ENCODE assay signal across 9 cellular contexts in genomic region chr19:47446534-47447469, GRCh38. TPM values are rescaled to one million over a fixed set of nuclear protein-coding genes. Genes with fewer than 3 reads are reported as not detected.
DNase-seq lines count a peak whose midpoint lies in the region; ATAC-seq, FAIRE-seq and TF ChIP-seq lines count a peak whose summit lies in the region.
"Had no signal": no experiment of that assay in that cellular context is flagged by ENCODE, and none has a peak within 500 bp of the region (broad histone marks: within the 10 kb centered on the region; RNA-seq: fewer than 3 reads in every experiment).

No MANE protein-coding gene starts in this region.

- H3K14ac ChIP-seq in H1 (ENCODE audit: insufficient read length) = no peak overlapping the region

- no peak overlapping the region for H3K4ac ChIP-seq in H1 (replicated peaks; ENCODE audit: insufficient read length, low read depth, low read length)

- H3K79me2 ChIP-seq in HCT116 (ENCODE audit: insufficient read depth, low read length) = no peaks in the 10 kb centered on the region
- H3K79me2 ChIP-seq in H1 (ENCODE audit: control insufficient read depth in 1 of 2, insufficient read depth in 2 of 2, low read length in 2 of 2) = no peaks in the 10 kb centered on the region

- H3K4me3 ChIP-seq in HCT116 (replicated peaks in 1 of 2; ENCODE audit: low read depth in 1 of 2, low read length in 2 of 2) = peak overlapping the region; percentile 36 to 55
- H3K4me3 ChIP-seq in NT2/D1 (ENCODE audit: insufficient read length, low read depth) = peak overlapping the region; percentile 39
- H3K4me3 ChIP-seq in H1 (ENCODE audit: extremely low read depth in 1 of 4, insufficient read depth in 2 of 4, low read depth in 3 of 4, low read length in 4 of 4) = peak overlapping the region; percentile 56 to 79 (median 70)
- no peak overlapping the region for H3K4me3 ChIP-seq in skeletal muscle satellite cell (ENCODE audit: low read length)
- H3K4me3 ChIP-seq: right lobe of liver had no signal

- H4K8ac ChIP-seq in H1 (ENCODE audit: extremely low read depth, insufficient read depth, low read length) = peak overlapping the region; percentile 75

- H3K9me2 ChIP-seq in HCT116 (ENCODE audit: insufficient read depth) = no peaks in the 10 kb centered on the region

- TF ChIP-seq RAD21 in HCT116 (IDR thresholded peaks at IDR 0.05; ENCODE audit: low read depth) = no peak
- TF ChIP-seq RAD21 in H1 (IDR thresholded peaks at IDR 0.05 in 1 of 2, conservative IDR thresholded peaks at IDR 0.05 in 1 of 2; ENCODE audit: low read depth in 2 of 2, low read length in 2 of 2) = no peak

- no peaks in the 10 kb centered on the region for H3K9me3 ChIP-seq in HCT116 (ENCODE audit: control insufficient read depth in 1 of 2, insufficient read depth in 1 of 2, low read depth in 1 of 2, low read length in 2 of 2)
- H3K9me3 ChIP-seq in NT2/D1 (ENCODE audit: insufficient read depth, low read length) = no peaks in the 10 kb centered on the region
- no peaks in the 10 kb centered on the region for H3K9me3 ChIP-seq in H1 (ENCODE audit: insufficient read depth in 2 of 2, low read depth in 1 of 2, low read length in 1 of 2)
- no peaks in the 10 kb centered on the region for H3K9me3 ChIP-seq in skeletal muscle satellite cell (replicated peaks; ENCODE audit: low read length)
- H3K9me3 ChIP-seq: right lobe of liver had no signal

- TF ChIP-seq POLR2A in HCT116 (IDR thresholded peaks at IDR 0.05; ENCODE audit: borderline replicate concordance, extremely low read depth, insufficient read depth, insufficient read length) (no peak), H1 (IDR thresholded peaks at IDR 0.05; ENCODE audit: control extremely low read depth in 1 of 2, low read depth in 2 of 2, low read length in 2 of 2) (no peak)

- H2BK12ac ChIP-seq in H1 (ENCODE audit: low read depth, low read length) = peak overlapping the region; percentile 80; the same call in 1 of the 2 replicates

- TF ChIP-seq EP300 in H1 (IDR thresholded peaks at IDR 0.05; ENCODE audit: borderline replicate concordance in 1 of 2, low read depth in 2 of 2, low read length in 2 of 2) = no peak

- H2AFZ ChIP-seq in HCT116 (ENCODE audit: low read depth, low read length, poor library complexity, severe bottlenecking) (peak overlapping the region; percentile 98), H1 (ENCODE audit: low read length) (no peak overlapping the region)

- H4K20me1 ChIP-seq in HCT116 (ENCODE audit: insufficient read depth) (no peaks in the 10 kb centered on the region), H1 (replicated peaks in 1 of 2; ENCODE audit: control insufficient read depth in 1 of 2, insufficient read depth in 2 of 2, low read length in 2 of 2) (peaks cover 2 to 19% of the 10 kb centered on the region in 2 experiments)

- peak overlapping the region; percentile 95 for H3K4me2 ChIP-seq in HCT116 (ENCODE audit: low read length)
- H3K4me2 ChIP-seq in H1 (ENCODE audit: insufficient read depth in 1 of 2, low read depth in 2 of 2, low read length in 2 of 2) = peak overlapping the region; percentile 79 to 89
- H3K4me2 ChIP-seq in skeletal muscle satellite cell (ENCODE audit: low read length) = peak overlapping the region; percentile 15

- H3K79me1 ChIP-seq in H1 (ENCODE audit: low read depth, low read length) = no peaks in the 10 kb centered on the region; the same call in 1 of the 2 replicates

- no peak overlapping the region for H4K91ac ChIP-seq in H1 (replicated peaks; ENCODE audit: insufficient read length, low read length)

- peak overlapping the region; percentile 54 for H2BK120ac ChIP-seq in H1 (replicated peaks; ENCODE audit: low read depth, low read length)

- no peak overlapping the region; the same call in 1 of the 2 replicates for H2BK15ac ChIP-seq in H1 (ENCODE audit: low read length)

- no peak overlapping the region for H2BK20ac ChIP-seq in H1 (ENCODE audit: low read length)

- TF ChIP-seq CTCF in HCT116 (IDR thresholded peaks at IDR 0.05 in 2 of 3, conservative IDR thresholded peaks at IDR 0.05 in 1 of 3; ENCODE audit: borderline replicate concordance in 1 of 3, insufficient read depth in 1 of 3, low read depth in 2 of 3, low read length in 2 of 3) (no peak), H1 (IDR thresholded peaks at IDR 0.05; ENCODE audit: control extremely low read depth in 1 of 3, insufficient read depth in 1 of 3, low read depth in 1 of 3, low read length in 3 of 3) (no peak)

- RAD21 ChIA-PET in HCT116 (lab: Charles Lee; ENCODE audit: low non-redundant PET in 1 of 2, low total read pairs in 2 of 2, uncharacterized antibody in 2 of 2, unreplicated experiment in 2 of 2) = interaction anchor here (0.8 to 2.0 kb wide), 5 partner anchors 10 to 260 kb away, joined by 3 to 7 read pairs (median 4); partner anchors contain the start of gene KPTN (in 1 of the 2)

- H3K27me3 ChIP-seq in HCT116 (ENCODE audit: insufficient read depth, low read length) = peaks cover 19% of the 10 kb centered on the region
- peaks cover 17% of the 10 kb centered on the region for H3K27me3 ChIP-seq in NT2/D1 (ENCODE audit: insufficient read depth, insufficient read length)
- peaks cover 0 to 9% (median 9%) of the 10 kb centered on the region in 4 experiments; a peak in 5 of 7 replicates for H3K27me3 ChIP-seq in H1 (replicated peaks in 1 of 4; ENCODE audit: control insufficient read depth in 3 of 4, extremely low read depth in 1 of 4, insufficient read depth in 3 of 4, low read length in 3 of 4)
- peaks cover 83% of the 10 kb centered on the region for H3K27me3 ChIP-seq in skeletal muscle satellite cell (ENCODE audit: control insufficient read depth, insufficient read depth, low read length)

- peak overlapping the region; percentile 44 for H4K5ac ChIP-seq in H1 (ENCODE audit: insufficient read length, low read depth, low read length)

- peak overlapping the region; percentile 60 for H3K9ac ChIP-seq in HCT116 (ENCODE audit: low read length)
- H3K9ac ChIP-seq in NT2/D1 (ENCODE audit: insufficient read length, low read depth) = peak overlapping the region; percentile 67
- H3K9ac ChIP-seq in H1 (replicated peaks in 1 of 4; ENCODE audit: extremely low read depth in 1 of 4, low read depth in 3 of 4, low read length in 3 of 4) = peak overlapping the region in 1 of 4 experiments; percentile 65; a peak in 2 of 7 replicates
- no peak overlapping the region for H3K9ac ChIP-seq in skeletal muscle satellite cell (ENCODE audit: low read depth, low read length)

- DNase-seq in HCT116 (ENCODE audit: low read depth, low spot score) (peak; percentile 81), NT2/D1 (ENCODE audit: low read depth, low spot score) (peak; percentile 61), H1 (ENCODE audit: low read depth in 1 of 2, low spot score in 2 of 2) (peak; percentile 79 to 93), NCI-H2196 (lab: John Stamatoyannopoulos, UW; ENCODE audit: unreplicated experiment) (no peak), HCEC 1CT (no peak)
- no peak for DNase-seq in activated CD4-positive, CD25-positive, alpha-beta regulatory T cell (lab: John Stamatoyannopoulos, UW)
- DNase-seq: amniotic stem cell had no signal

- POLR2A ChIA-PET in HCT116 (lab: Charles Lee) = interaction anchor here (0.7 to 1.3 kb wide), 5 partner anchors 8 to 238 kb away, joined by 3 to 6 read pairs (median 4); partner anchors contain the start of genes CCDC9 and KPTN
- POLR2A ChIA-PET in H1 (lab: Charles Lee; ENCODE audit: partially characterized antibody) = interaction anchor here (0.7 to 3.8 kb wide), 19 partner anchors 8 to 306 kb away, joined by 3 to 29 read pairs (median 4); partner anchors contain the start of genes DHX34, KPTN and SLC8A2

- ATAC-seq in HCT116 = peak; percentile 85

- peak; percentile 60 for FAIRE-seq in H1 (lab: Jason Lieb, UNC)

- intact Hi-C loops in HCT116 (cut with micrococcal nuclease) = loop anchor here (2.0 to 10.0 kb wide), 3 partner anchors 35 to 158 kb away; partner anchors contain the start of genes BICRA, KPTN and NAPA

- H2AK5ac ChIP-seq in H1 (ENCODE audit: low read depth, low read length) = no peak overlapping the region

- H3K23ac ChIP-seq in H1 (ENCODE audit: insufficient read length) = no peak overlapping the region

- BruUV-seq in HCT116 (replicated peaks; lab: Mats Ljungman, UMichigan) = no TSS peak

- H2BK5ac ChIP-seq in H1 (ENCODE audit: low read depth, low read length) = peak overlapping the region; percentile 94

- no peak overlapping the region for H3K56ac ChIP-seq in H1 (replicated peaks; ENCODE audit: insufficient read length, low read depth, low read length)

- peaks cover 18% of the 10 kb centered on the region; the same call in 1 of the 2 replicates for H3K23me2 ChIP-seq in H1 (ENCODE audit: low read depth, low read length)

- 22% methylated on average over 28 of the region's 28 CpGs; no CpG with 5 or more reads in 1 of the 2 experiments for WGBS in H1 (ENCODE audit: extremely low coverage in 1 of 2, insufficient coverage in 1 of 2, insufficient read length in 1 of 2, insufficient replicate concordance in 2 of 2, low coverage in 1 of 2, low lambda C conversion rate in 2 of 2, missing lambda C conversion rate in 1 of 2), 2 experiments

- H3K18ac ChIP-seq in H1 (ENCODE audit: extremely low read depth, low read length) = peak overlapping the region; percentile 24

- H3K36me3 ChIP-seq in HCT116 (ENCODE audit: control insufficient read depth in 1 of 2, insufficient read depth in 2 of 2, low read length in 2 of 2) (no peaks in the 10 kb centered on the region), NT2/D1 (ENCODE audit: insufficient read depth, insufficient read length, low read length) (no peaks in the 10 kb centered on the region), H1 (ENCODE audit: control insufficient read depth in 2 of 4, insufficient read depth in 4 of 4, low read length in 3 of 4) (no peaks in the 10 kb centered on the region), skeletal muscle satellite cell (ENCODE audit: insufficient read depth, low read length) (no peaks in the 10 kb centered on the region)
- H3K36me3 ChIP-seq: right lobe of liver had no signal

- H3K4me1 ChIP-seq in HCT116 (ENCODE audit: control insufficient read depth in 1 of 2, insufficient read depth in 2 of 2, low read length in 2 of 2) = peaks cover 17 to 23% of the 10 kb centered on the region in 2 experiments
- peaks cover 2% of the 10 kb centered on the region for H3K4me1 ChIP-seq in NT2/D1 (ENCODE audit: insufficient read depth, insufficient read length)
- H3K4me1 ChIP-seq in H1 (replicated peaks in 1 of 4; ENCODE audit: control insufficient read depth in 3 of 4, insufficient read depth in 4 of 4, low read length in 3 of 4) = peaks cover 7 to 18% (median 11%) of the 10 kb centered on the region in 4 experiments
- peaks cover 9% of the 10 kb centered on the region for H3K4me1 ChIP-seq in skeletal muscle satellite cell (ENCODE audit: control insufficient read depth, insufficient read depth, low read length)

- CTCF ChIA-PET in HCT116 (lab: Charles Lee) (interaction anchor here (0.8 to 3.6 kb wide), 8 partner anchors 8 to 266 kb away, joined by 3 to 32 read pairs (median 6); partner anchors contain the start of genes EHD2, KPTN and NAPA), H1 (lab: Charles Lee; ENCODE audit: partially characterized antibody) (interaction anchor here (0.9 to 24.5 kb wide), 9 partner anchors 10 to 261 kb away, joined by 3 to 436 read pairs (median 7); partner anchors contain the start of genes EHD2, KPTN and NAPA)

- peak overlapping the region; percentile 56; the same call in 1 of the 2 replicates for H3K27ac ChIP-seq in HCT116 (ENCODE audit: low read depth, low read length)
- peak overlapping the region; percentile 56; the same call in 1 of the 2 replicates for H3K27ac ChIP-seq in H1 (ENCODE audit: low read depth, low read length)
- H3K27ac ChIP-seq: right lobe of liver had no signal

RNA-seq across cellular contexts. Expression of gene SLC8A2, which starts 24.9 kb away (rescaled TPM):
- 0.98 TPM for total RNA-seq in HCT116 (2021; ENCODE audit: unreplicated experiment)
- 1.4 and 2.5 TPM in 2 replicates for polyA plus RNA-seq in HCT116 (2012)
- 7.3 and 8.3 TPM in 2 replicates for total RNA-seq in H1 (2021; fragmentation: NEBNext Ultra II Directional; extraction: Animal tissue kit (Norgen Biotek cat#: 25700))
- 12.4 and 15.7 TPM in 2 replicates for polyA plus RNA-seq in H1 (2011; rRNA removed)
- 9.3 TPM for polyA plus RNA-seq in H1 (2011; cell fraction: cytosol; rRNA removed)
- polyA plus RNA-seq in H1 (2011; cell fraction: nucleus; rRNA removed) = 16.6 TPM
- 7.1 to 14.9 TPM (median 11.4 TPM) in 4 replicates for polyA plus RNA-seq in H1 (2012, experiment 1 of 2)
- 6.9 TPM for polyA plus RNA-seq in H1 (2012, experiment 2 of 2)
- 6.6 TPM for polyA plus RNA-seq in H1 (2013, experiment 1 of 2)
- 6.1 TPM for polyA plus RNA-seq in H1 (2013, experiment 2 of 2)
- polyA minus RNA-seq in H1 (2011; rRNA and poly(A)+ RNA removed) = 27.9 and 30.5 TPM in 2 replicates
- 12.6 TPM for polyA minus RNA-seq in H1 (2011; cell fraction: cytosol; rRNA and poly(A)+ RNA removed)
- polyA minus RNA-seq in H1 (2011; cell fraction: nucleus; rRNA and poly(A)+ RNA removed) = 9.7 TPM
- total RNA-seq in skeletal muscle satellite cell (2012; rRNA removed) = under 0.01 TPM in 1 of 2 replicates, not detected in the other

RNA-seq across cellular contexts. Expression of gene MEIS3, which starts 27.5 kb away (rescaled TPM):
- 35.8 TPM for total RNA-seq in HCT116 (2021; ENCODE audit: unreplicated experiment)
- 27.7 and 31.2 TPM in 2 replicates for polyA plus RNA-seq in HCT116 (2012)
- total RNA-seq in H1 (2021; fragmentation: NEBNext Ultra II Directional; extraction: Animal tissue kit (Norgen Biotek cat#: 25700)) = 27.4 and 28.2 TPM in 2 replicates
- polyA plus RNA-seq in H1 (2011; rRNA removed) = 24.5 and 34.0 TPM in 2 replicates
- 25.2 TPM for polyA plus RNA-seq in H1 (2011; cell fraction: cytosol; rRNA removed)
- polyA plus RNA-seq in H1 (2011; cell fraction: nucleus; rRNA removed) = 40.6 TPM
- polyA plus RNA-seq in H1 (2012, experiment 1 of 2) = 21.5 to 39.7 TPM (median 35.7 TPM) in 4 replicates
- polyA plus RNA-seq in H1 (2012, experiment 2 of 2) = 30.6 TPM
- polyA plus RNA-seq in H1 (2013, experiment 1 of 2) = 36.7 TPM
- 36.5 TPM for polyA plus RNA-seq in H1 (2013, experiment 2 of 2)
- polyA minus RNA-seq in H1 (2011; rRNA and poly(A)+ RNA removed) = 11.1 TPM in 2 replicates
- polyA minus RNA-seq in H1 (2011; cell fraction: cytosol; rRNA and poly(A)+ RNA removed) = 12.3 TPM
- 11.0 TPM for polyA minus RNA-seq in H1 (2011; cell fraction: nucleus; rRNA and poly(A)+ RNA removed)
- 39.0 and 40.8 TPM in 2 replicates for total RNA-seq in skeletal muscle satellite cell (2012; rRNA removed)

RNA-seq across cellular contexts. Expression of gene KPTN, which starts 37.2 kb away (rescaled TPM):
- 23.8 TPM for total RNA-seq in HCT116 (2021; ENCODE audit: unreplicated experiment)
- polyA plus RNA-seq in HCT116 (2012) = 21.3 and 27.5 TPM in 2 replicates
- 23.6 and 28.0 TPM in 2 replicates for total RNA-seq in H1 (2021; fragmentation: NEBNext Ultra II Directional; extraction: Animal tissue kit (Norgen Biotek cat#: 25700))
- 31.3 and 45.2 TPM in 2 replicates for polyA plus RNA-seq in H1 (2011; rRNA removed)
- 29.4 TPM for polyA plus RNA-seq in H1 (2011; cell fraction: cytosol; rRNA removed)
- 57.8 TPM for polyA plus RNA-seq in H1 (2011; cell fraction: nucleus; rRNA removed)
- 22.6 to 33.3 TPM (median 31.1 TPM) in 4 replicates for polyA plus RNA-seq in H1 (2012, experiment 1 of 2)
- polyA plus RNA-seq in H1 (2012, experiment 2 of 2) = 27.0 TPM
- 24.6 TPM for polyA plus RNA-seq in H1 (2013, experiment 1 of 2)
- polyA plus RNA-seq in H1 (2013, experiment 2 of 2) = 23.7 TPM
- 14.6 and 16.5 TPM in 2 replicates for polyA minus RNA-seq in H1 (2011; rRNA and poly(A)+ RNA removed)
- polyA minus RNA-seq in H1 (2011; cell fraction: cytosol; rRNA and poly(A)+ RNA removed) = 6.9 TPM
- 9.3 TPM for polyA minus RNA-seq in H1 (2011; cell fraction: nucleus; rRNA and poly(A)+ RNA removed)
- total RNA-seq in skeletal muscle satellite cell (2012; rRNA removed) = 3.0 and 3.1 TPM in 2 replicates

Comparison
In these comparisons a context has a peak if more than half of its experiments do, and no peak if none do; other contexts are left out.
1. DNase-seq: peak in HCT116 (single experiment), NT2/D1 (single experiment) and H1 (2 of 2); none in NCI-H2196 (single experiment), HCEC 1CT (single experiment) and activated CD4-positive, CD25-positive, alpha-beta regulatory T cell (0 of 4).
2. H3K4me2 ChIP-seq: peak in every context shown above with its lines; median percentile 95 in HCT116; 84 in H1; 15 in skeletal muscle satellite cell.
3. Of the 16 proteins assayed by ChIP-seq in both H1 and HCT116: peak only in H1: POLR2AphosphoS5 and SP1; only in HCT116: none; in both: none; in neither: 14.